In genomic region chr15:82809308-82810060, GRCh38 we compare ENCODE assay signal across 1 cellular context.
TF ChIP-seq lines count a peak whose summit lies in the region.

A gene with protein sequence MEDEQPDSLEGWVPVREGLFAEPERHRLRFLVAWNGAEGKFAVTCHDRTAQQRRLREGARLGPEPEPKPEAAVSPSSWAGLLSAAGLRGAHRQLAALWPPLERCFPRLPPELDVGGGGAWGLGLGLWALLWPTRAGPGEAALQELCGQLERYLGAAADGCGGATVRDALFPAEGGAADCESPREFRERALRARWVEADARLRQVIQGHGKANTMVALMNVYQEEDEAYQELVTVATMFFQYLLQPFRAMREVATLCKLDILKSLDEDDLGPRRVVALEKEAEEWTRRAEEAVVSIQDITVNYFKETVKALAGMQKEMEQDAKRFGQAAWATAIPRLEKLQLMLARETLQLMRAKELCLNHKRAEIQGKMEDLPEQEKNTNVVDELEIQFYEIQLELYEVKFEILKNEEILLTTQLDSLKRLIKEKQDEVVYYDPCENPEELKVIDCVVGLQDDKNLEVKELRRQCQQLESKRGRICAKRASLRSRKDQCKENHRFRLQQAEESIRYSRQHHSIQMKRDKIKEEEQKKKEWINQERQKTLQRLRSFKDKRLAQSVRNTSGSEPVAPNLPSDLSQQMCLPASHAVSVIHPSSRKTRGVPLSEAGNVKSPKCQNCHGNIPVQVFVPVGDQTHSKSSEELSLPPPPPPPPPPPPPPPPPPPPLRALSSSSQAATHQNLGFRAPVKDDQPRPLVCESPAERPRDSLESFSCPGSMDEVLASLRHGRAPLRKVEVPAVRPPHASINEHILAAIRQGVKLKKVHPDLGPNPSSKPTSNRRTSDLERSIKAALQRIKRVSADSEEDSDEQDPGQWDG (plus strand): TSS chr15:82809628. CDS start chr15:82809727, 99 bp downstream.

TF ChIP-seq in HepG2, 621 proteins besides CTCF, POLR2A, EP300 and RAD21 (continued from another document and continues in another):
- TF ChIP-seq, protein P1, sequence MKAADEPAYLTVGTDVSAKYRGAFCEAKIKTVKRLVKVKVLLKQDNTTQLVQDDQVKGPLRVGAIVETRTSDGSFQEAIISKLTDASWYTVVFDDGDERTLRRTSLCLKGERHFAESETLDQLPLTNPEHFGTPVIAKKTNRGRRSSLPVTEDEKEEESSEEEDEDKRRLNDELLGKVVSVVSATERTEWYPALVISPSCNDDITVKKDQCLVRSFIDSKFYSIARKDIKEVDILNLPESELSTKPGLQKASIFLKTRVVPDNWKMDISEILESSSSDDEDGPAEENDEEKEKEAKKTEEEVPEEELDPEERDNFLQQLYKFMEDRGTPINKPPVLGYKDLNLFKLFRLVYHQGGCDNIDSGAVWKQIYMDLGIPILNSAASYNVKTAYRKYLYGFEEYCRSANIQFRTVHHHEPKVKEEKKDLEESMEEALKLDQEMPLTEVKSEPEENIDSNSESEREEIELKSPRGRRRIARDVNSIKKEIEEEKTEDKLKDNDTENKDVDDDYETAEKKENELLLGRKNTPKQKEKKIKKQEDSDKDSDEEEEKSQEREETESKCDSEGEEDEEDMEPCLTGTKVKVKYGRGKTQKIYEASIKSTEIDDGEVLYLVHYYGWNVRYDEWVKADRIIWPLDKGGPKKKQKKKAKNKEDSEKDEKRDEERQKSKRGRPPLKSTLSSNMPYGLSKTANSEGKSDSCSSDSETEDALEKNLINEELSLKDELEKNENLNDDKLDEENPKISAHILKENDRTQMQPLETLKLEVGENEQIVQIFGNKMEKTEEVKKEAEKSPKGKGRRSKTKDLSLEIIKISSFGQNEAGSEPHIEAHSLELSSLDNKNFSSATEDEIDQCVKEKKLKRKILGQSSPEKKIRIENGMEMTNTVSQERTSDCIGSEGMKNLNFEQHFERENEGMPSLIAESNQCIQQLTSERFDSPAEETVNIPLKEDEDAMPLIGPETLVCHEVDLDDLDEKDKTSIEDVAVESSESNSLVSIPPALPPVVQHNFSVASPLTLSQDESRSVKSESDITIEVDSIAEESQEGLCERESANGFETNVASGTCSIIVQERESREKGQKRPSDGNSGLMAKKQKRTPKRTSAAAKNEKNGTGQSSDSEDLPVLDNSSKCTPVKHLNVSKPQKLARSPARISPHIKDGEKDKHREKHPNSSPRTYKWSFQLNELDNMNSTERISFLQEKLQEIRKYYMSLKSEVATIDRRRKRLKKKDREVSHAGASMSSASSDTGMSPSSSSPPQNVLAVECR (CRISPR knock-in tag; IDR thresholded peaks at IDR 0.05; ENCODE audit: borderline replicate concordance), result peak; percentile 70; the same call in 1 of the 2 replicates
- TF ChIP-seq TOPORS (CRISPR knock-in tag; IDR thresholded peaks at IDR 0.05) (no peak), HOXA3 (CRISPR knock-in tag; IDR thresholded peaks at IDR 0.05) (peak; percentile 48; the same call in 1 of the 2 replicates), KAT8 (CRISPR knock-in tag; IDR thresholded peaks at IDR 0.05) (peak; percentile 63; the same call in 1 of the 2 replicates), SALL1 (CRISPR knock-in tag; IDR thresholded peaks at IDR 0.05) (peak; percentile 86), SP4 (CRISPR knock-in tag; IDR thresholded peaks at IDR 0.05) (0 out of 2 replicates have a peak, but pooled peaks have one; percentile 9), EEA1 (CRISPR knock-in tag; IDR thresholded peaks at IDR 0.05; ENCODE audit: borderline replicate concordance) (peak; percentile 84; the same call in 1 of the 2 replicates), KMT2A (CRISPR knock-in tag; IDR thresholded peaks at IDR 0.05) (peak; percentile 90), SPEN (CRISPR knock-in tag; IDR thresholded peaks at IDR 0.05; ENCODE audit: low read depth) (peak; percentile 63; the same call in 1 of the 2 replicates), ISL2 (CRISPR knock-in tag; IDR thresholded peaks at IDR 0.05) (peak; percentile 52; the same call in 1 of the 2 replicates), ZBTB46 (CRISPR knock-in tag; IDR thresholded peaks at IDR 0.05; ENCODE audit: borderline replicate concordance) (no peak), ZNF451 (CRISPR knock-in tag; IDR thresholded peaks at IDR 0.05) (0 out of 2 replicates have a peak, but pooled peaks have one; percentile 12), POGK (CRISPR knock-in tag; conservative IDR thresholded peaks at IDR 0.05) (0 out of 2 replicates have a peak, but pooled peaks have one; percentile 17), ZNF335 (CRISPR knock-in tag; IDR thresholded peaks at IDR 0.05) (no peak), ETV6 (CRISPR knock-in tag; conservative IDR thresholded peaks at IDR 0.05) (0 out of 2 replicates have a peak, but pooled peaks have one; percentile 24), WIZ (CRISPR knock-in tag; IDR thresholded peaks at IDR 0.05) (no peak), TRIM24 (CRISPR knock-in tag; IDR thresholded peaks at IDR 0.05) (no peak), ZNF253 (CRISPR knock-in tag; IDR thresholded peaks at IDR 0.05; ENCODE audit: borderline replicate concordance) (no peak), PPARG (CRISPR knock-in tag; conservative IDR thresholded peaks at IDR 0.05) (no peak), ZNF790 (CRISPR knock-in tag; IDR thresholded peaks at IDR 0.05; ENCODE audit: borderline replicate concordance) (0 out of 2 replicates have a peak, but pooled peaks have one; percentile 51), IRF2 (CRISPR knock-in tag; IDR thresholded peaks at IDR 0.05) (peak; percentile 92), THYN1 (CRISPR knock-in tag; IDR thresholded peaks at IDR 0.05; ENCODE audit: borderline replicate concordance, low read depth) (no peak), ZNF263 (CRISPR knock-in tag; IDR thresholded peaks at IDR 0.05) (peak; percentile 30; the same call in 1 of the 2 replicates), ZNF773 (CRISPR knock-in tag; IDR thresholded peaks at IDR 0.05; ENCODE audit: borderline replicate concordance) (no peak), ZNF724P (CRISPR knock-in tag; IDR thresholded peaks at IDR 0.05; ENCODE audit: borderline replicate concordance) (peak; percentile 22; the same call in 1 of the 2 replicates), CREM (IDR thresholded peaks at IDR 0.05) (peak; percentile 60), CREM (CRISPR knock-in tag; IDR thresholded peaks at IDR 0.05) (no peak), EHMT2 (IDR thresholded peaks at IDR 0.05; ENCODE audit: borderline replicate concordance, low read depth, low read length) (no peak), MLLT10 (CRISPR knock-in tag; IDR thresholded peaks at IDR 0.05) (no peak), ZNF704 (CRISPR knock-in tag; IDR thresholded peaks at IDR 0.05; ENCODE audit: borderline replicate concordance) (peak; percentile 58; the same call in 1 of the 2 replicates), SIN3B (IDR thresholded peaks at IDR 0.05; ENCODE audit: low read length) (peak; percentile 83; the same call in 1 of the 2 replicates), HNF1A (IDR thresholded peaks at IDR 0.05; ENCODE audit: low read depth) (no peak), HNF1A (CRISPR knock-in tag; IDR thresholded peaks at IDR 0.05; ENCODE audit: borderline replicate concordance) (0 out of 2 replicates have a peak, but pooled peaks have one; percentile 35), PHF5A (CRISPR knock-in tag; IDR thresholded peaks at IDR 0.05; ENCODE audit: low read depth, unreplicated experiment) (no peak), RFX5 (IDR thresholded peaks at IDR 0.05; ENCODE audit: low read depth, low read length) (peak; percentile 67), ASH2L (IDR thresholded peaks at IDR 0.05; ENCODE audit: insufficient read length, low read depth, low read length) (peak; percentile 87), ZNF143 (CRISPR knock-in tag; IDR thresholded peaks at IDR 0.05) (peak; percentile 77), HOXA5 (CRISPR knock-in tag; IDR thresholded peaks at IDR 0.05) (peak; percentile 81; the same call in 1 of the 2 replicates), MYC (CRISPR knock-in tag; IDR thresholded peaks at IDR 0.05; ENCODE audit: borderline replicate concordance) (peak; percentile 42; the same call in 1 of the 2 replicates), HNF1B (CRISPR knock-in tag; IDR thresholded peaks at IDR 0.05) (peak; percentile 80), SAP130 (CRISPR knock-in tag; IDR thresholded peaks at IDR 0.05; ENCODE audit: low read depth) (peak; percentile 86), HHEX (CRISPR knock-in tag; IDR thresholded peaks at IDR 0.05) (no peak), RBFOX2 (IDR thresholded peaks at IDR 0.05; ENCODE audit: low read depth, low read length) (peak; percentile 91), ZBTB3 (CRISPR knock-in tag; IDR thresholded peaks at IDR 0.05; ENCODE audit: borderline replicate concordance, low read depth) (no peak), REPIN1 (CRISPR knock-in tag; IDR thresholded peaks at IDR 0.05; ENCODE audit: borderline replicate concordance, low read depth) (0 out of 2 replicates have a peak, but pooled peaks have one; percentile 34), TCF12 (IDR thresholded peaks at IDR 0.05) (no peak), TCF12 (CRISPR knock-in tag; IDR thresholded peaks at IDR 0.05) (no peak)
- TF ChIP-seq, protein P2, sequence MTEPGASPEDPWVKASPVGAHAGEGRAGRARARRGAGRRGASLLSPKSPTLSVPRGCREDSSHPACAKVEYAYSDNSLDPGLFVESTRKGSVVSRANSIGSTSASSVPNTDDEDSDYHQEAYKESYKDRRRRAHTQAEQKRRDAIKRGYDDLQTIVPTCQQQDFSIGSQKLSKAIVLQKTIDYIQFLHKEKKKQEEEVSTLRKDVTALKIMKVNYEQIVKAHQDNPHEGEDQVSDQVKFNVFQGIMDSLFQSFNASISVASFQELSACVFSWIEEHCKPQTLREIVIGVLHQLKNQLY (CRISPR knock-in tag; IDR thresholded peaks at IDR 0.05), result 0 out of 2 replicates have a peak, but pooled peaks have one; percentile 12
